In the genomic region with DNA sequence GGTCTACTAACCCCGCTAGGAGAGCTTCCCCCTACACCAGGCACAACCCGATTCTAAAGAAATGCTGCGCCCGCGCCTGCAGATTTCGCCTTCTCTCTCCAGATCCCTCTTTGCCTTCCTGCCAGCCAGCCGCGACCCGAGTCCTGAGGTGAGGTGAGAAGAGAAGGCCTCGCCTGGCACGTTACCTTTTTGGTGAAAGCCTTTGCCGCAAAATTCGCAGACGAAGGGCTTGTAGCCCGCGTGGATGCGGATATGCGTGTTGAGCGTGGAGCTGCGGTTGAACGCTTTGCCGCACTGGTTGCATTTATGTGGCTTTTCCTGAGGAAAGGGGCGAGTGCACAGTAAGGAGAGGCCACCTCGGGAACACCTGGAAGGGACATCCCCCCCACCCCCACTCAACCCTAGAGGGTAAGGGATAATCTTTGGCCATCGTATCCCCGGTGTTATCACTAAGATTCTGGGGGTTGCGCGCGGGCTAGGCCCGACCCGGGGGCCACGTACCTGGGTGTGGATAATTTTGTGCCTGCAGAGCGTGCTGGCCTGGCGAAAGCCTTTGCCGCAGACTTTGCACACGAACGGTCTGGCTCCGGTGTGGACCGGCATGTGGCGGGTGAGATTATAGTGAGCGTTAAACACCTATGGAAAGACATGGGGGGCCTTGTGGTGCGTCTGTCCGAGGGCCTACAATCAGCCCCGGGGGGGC, we compare ENCODE assay signal across 24 cellular contexts. TPM values are rescaled to one million over a fixed set of nuclear protein-coding genes. Genes with fewer than 3 reads are reported as not detected.
DNase-seq lines count a peak whose midpoint lies in the region; ATAC-seq and TF ChIP-seq lines count a peak whose summit lies in the region.
"Had no signal": no experiment of that assay in that cellular context is flagged by ENCODE, and none has a peak within 500 bp of the region (broad histone marks: within the 10 kb centered on the region; RNA-seq: fewer than 3 reads in every experiment).

No MANE protein-coding gene starts in this region.

- H3K36me3 ChIP-seq in WERI-Rb-1: no peaks in the 10 kb centered on the region
- H3K36me3 ChIP-seq: brain microvascular endothelial cell, colonic mucosa, left lung, SJCRH30, thoracic aorta had no signal

- CTCF ChIA-PET in activated CD8-positive, alpha-beta T cell treated with anti-CD3 and anti-CD28 coated beads, Interleukin-2, amount 10 ng/mL, durations not matched to agents 7 days and 5 days (lab: Charles Lee): no interaction called here
- CTCF ChIA-PET in activated CD8-positive, alpha-beta T cell treated with anti-CD3 and anti-CD28 coated beads for 36 hours (lab: Charles Lee): no interaction called here

- H3K4me1 Mint-ChIP-seq in activated CD8-positive, alpha-beta T cell treated with anti-CD3 and anti-CD28 coated beads, Interleukin-2, amount 10 ng/mL, durations not matched to agents 7 days and 5 days (ENCODE audit: low read depth): peaks cover 4% of the 10 kb centered on the region
- peaks cover 7% of the 10 kb centered on the region for H3K4me1 Mint-ChIP-seq in activated CD8-positive, alpha-beta T cell treated with anti-CD3 and anti-CD28 coated beads for 36 hours (ENCODE audit: low read depth)
- peaks cover 28% of the 10 kb centered on the region for H3K4me1 Mint-ChIP-seq in glutamatergic neuron (ENCODE audit: low read depth, unreplicated experiment)
- H3K4me1 Mint-ChIP-seq in osteocyte (ENCODE audit: unreplicated experiment): peaks cover 51% of the 10 kb centered on the region

- H3K9me3 Mint-ChIP-seq in activated CD8-positive, alpha-beta T cell treated with anti-CD3 and anti-CD28 coated beads, Interleukin-2, amount 10 ng/mL, durations not matched to agents 7 days and 5 days (ENCODE audit: insufficient read depth): peaks cover 8% of the 10 kb centered on the region
- no peaks in the 10 kb centered on the region for H3K9me3 Mint-ChIP-seq in activated CD8-positive, alpha-beta T cell treated with anti-CD3 and anti-CD28 coated beads for 36 hours
- H3K9me3 Mint-ChIP-seq in glutamatergic neuron (ENCODE audit: unreplicated experiment): peaks cover 12% of the 10 kb centered on the region
- H3K9me3 Mint-ChIP-seq in osteocyte (ENCODE audit: unreplicated experiment): no peaks in the 10 kb centered on the region

- intact Hi-C loops in activated CD8-positive, alpha-beta T cell treated with anti-CD3 and anti-CD28 coated beads for 36 hours (cut with micrococcal nuclease): no loop called here

- no peak for TF ChIP-seq CTCF in activated CD8-positive, alpha-beta T cell treated with anti-CD3 and anti-CD28 coated beads for 36 hours (IDR thresholded peaks at IDR 0.05)
- TF ChIP-seq CTCF in WERI-Rb-1 (IDR thresholded peaks at IDR 0.05; ENCODE audit: low read depth, low read length) (no peak), glutamatergic neuron (IDR thresholded peaks at IDR 0.05; ENCODE audit: partially characterized antibody, unreplicated experiment) (no peak), osteocyte (IDR thresholded peaks at IDR 0.05) (no peak), GM13976 (IDR thresholded peaks at IDR 0.05; ENCODE audit: borderline replicate concordance, control extremely low read depth, extremely low read depth, insufficient read depth, missing control alignments) (no peak)

- peaks cover 84% of the 10 kb centered on the region for H3K27me3 Mint-ChIP-seq in activated CD8-positive, alpha-beta T cell treated with anti-CD3 and anti-CD28 coated beads, Interleukin-2, amount 10 ng/mL, durations not matched to agents 7 days and 5 days (ENCODE audit: low read depth)
- peaks cover 88% of the 10 kb centered on the region for H3K27me3 Mint-ChIP-seq in activated CD8-positive, alpha-beta T cell treated with anti-CD3 and anti-CD28 coated beads for 36 hours
- H3K27me3 Mint-ChIP-seq in glutamatergic neuron (ENCODE audit: unreplicated experiment): peaks cover 55% of the 10 kb centered on the region
- peaks cover 91% of the 10 kb centered on the region for H3K27me3 Mint-ChIP-seq in osteocyte (ENCODE audit: unreplicated experiment)

- H3K27ac Mint-ChIP-seq in activated CD8-positive, alpha-beta T cell treated with anti-CD3 and anti-CD28 coated beads, Interleukin-2, amount 10 ng/mL, durations not matched to agents 7 days and 5 days: peak overlapping the region; percentile 82
- no peak overlapping the region for H3K27ac Mint-ChIP-seq in activated CD8-positive, alpha-beta T cell treated with anti-CD3 and anti-CD28 coated beads for 36 hours
- H3K27ac Mint-ChIP-seq in glutamatergic neuron (ENCODE audit: unreplicated experiment): no peak overlapping the region
- no peak overlapping the region for H3K27ac Mint-ChIP-seq in osteocyte (ENCODE audit: unreplicated experiment)

- H3K27ac ChIP-seq in WERI-Rb-1: no peak overlapping the region
- H3K27ac ChIP-seq: brain microvascular endothelial cell, C4-2B, colonic mucosa, epithelial cell of prostate, left lung, SJCRH30, thoracic aorta had no signal

- POLR2A ChIA-PET in activated CD8-positive, alpha-beta T cell treated with anti-CD3 and anti-CD28 coated beads, Interleukin-2, amount 10 ng/mL, durations not matched to agents 7 days and 5 days (lab: Charles Lee): no interaction called here
- POLR2A ChIA-PET in activated CD8-positive, alpha-beta T cell treated with anti-CD3 and anti-CD28 coated beads for 36 hours (lab: Charles Lee): no interaction called here

- H3K27me3 ChIP-seq in WERI-Rb-1 (ENCODE audit: insufficient read depth, low read depth, severe bottlenecking): peaks cover 88% of the 10 kb centered on the region
- H3K27me3 ChIP-seq: SJCRH30 had no signal

- peaks cover 16% of the 10 kb centered on the region for H3K36me3 Mint-ChIP-seq in activated CD8-positive, alpha-beta T cell treated with anti-CD3 and anti-CD28 coated beads, Interleukin-2, amount 10 ng/mL, durations not matched to agents 7 days and 5 days (ENCODE audit: low read depth)
- H3K36me3 Mint-ChIP-seq in activated CD8-positive, alpha-beta T cell treated with anti-CD3 and anti-CD28 coated beads for 36 hours (ENCODE audit: low read depth): peaks cover 1% of the 10 kb centered on the region
- H3K36me3 Mint-ChIP-seq in glutamatergic neuron (ENCODE audit: unreplicated experiment) (no peaks in the 10 kb centered on the region), osteocyte (ENCODE audit: unreplicated experiment) (no peaks in the 10 kb centered on the region)

- DNase-seq in activated CD8-positive, alpha-beta T cell treated with anti-CD3 and anti-CD28 coated beads, Interleukin-2, amount 10 ng/mL, durations not matched to agents 7 days and 5 days: no peak
- DNase-seq in activated CD8-positive, alpha-beta T cell treated with anti-CD3 and anti-CD28 coated beads for 36 hours: no peak
- no peak for DNase-seq in WERI-Rb-1
- DNase-seq in glutamatergic neuron: peak; percentile 46
- no peak for DNase-seq in osteocyte (ENCODE audit: extremely low spot score, unreplicated experiment)
- no peak for DNase-seq in A172 (ENCODE audit: low spot score)
- DNase-seq in inferior parietal cortex (ENCODE audit: extremely low spot score): no peak
- DNase-seq in GM13976 (ENCODE audit: low spot score): no peak
- DNase-seq: activated CD4-positive, alpha-beta T cell treated with anti-CD3 and anti-CD28 coated beads for 1 hour; activated naive CD4-positive, alpha-beta T cell treated with anti-CD3 and anti-CD28 coated beads, Interleukin-2, amount 50 U/mL, for 16 hours; brain microvascular endothelial cell; colonic mucosa; DMS 273 treated with DMSO at 0.1 percent for 48 hours; MM.1S; NCI-H146; NCI-H2171; NCI-H526 treated with DMSO at 0.1 percent for 48 hours; nucleus accumbens; SJCRH30 had no signal

- H3K9me3 ChIP-seq in WERI-Rb-1 (ENCODE audit: severe bottlenecking): peaks cover 3% of the 10 kb centered on the region
- H3K9me3 ChIP-seq: colonic mucosa, left lung, SJCRH30, thoracic aorta had no signal

- in situ Hi-C loops in GM13976 (cut with MboI; ENCODE audit: low sequenced_read_pairs, unreplicated experiment): no loop called here

- H3K4me3 ChIP-seq in WERI-Rb-1 (ENCODE audit: low read depth, low read length): peak overlapping the region; percentile 24
- H3K4me3 ChIP-seq: colonic mucosa, left lung, SJCRH30, thoracic aorta had no signal

- peak overlapping the region; percentile 38 for H3K4me3 Mint-ChIP-seq in activated CD8-positive, alpha-beta T cell treated with anti-CD3 and anti-CD28 coated beads, Interleukin-2, amount 10 ng/mL, durations not matched to agents 7 days and 5 days
- no peak overlapping the region for H3K4me3 Mint-ChIP-seq in activated CD8-positive, alpha-beta T cell treated with anti-CD3 and anti-CD28 coated beads for 36 hours
- H3K4me3 Mint-ChIP-seq in glutamatergic neuron (ENCODE audit: unreplicated experiment) (peak overlapping the region; percentile 72), osteocyte (ENCODE audit: unreplicated experiment) (peak overlapping the region; percentile 10)

- no peak for ATAC-seq in activated CD8-positive, alpha-beta T cell treated with anti-CD3 and anti-CD28 coated beads, Interleukin-2, amount 10 ng/mL, durations not matched to agents 7 days and 5 days
- no peak for ATAC-seq in activated CD8-positive, alpha-beta T cell treated with anti-CD3 and anti-CD28 coated beads for 36 hours

RNA-seq across cellular contexts. Expression of gene FEZF2, which starts 2.2 kb away (rescaled TPM):
- not detected for total RNA-seq in activated CD8-positive, alpha-beta T cell treated with anti-CD3 and anti-CD28 coated beads, Interleukin-2, amount 10 ng/mL, durations not matched to agents 7 days and 5 days
- total RNA-seq in activated CD8-positive, alpha-beta T cell treated with anti-CD3 and anti-CD28 coated beads for 36 hours: not detected
- total RNA-seq in glutamatergic neuron (ENCODE audit: unreplicated experiment): 0.49 TPM
- not detected in 2 replicates for total RNA-seq in osteocyte
- not detected in 2 replicates for total RNA-seq in A172 (2014; rRNA removed; shearing (Covaris generic))
- total RNA-seq: colonic mucosa, left lung, mononuclear cell, SJCRH30, thoracic aorta had no signal
